ENCODE assay signal across 23 cellular contexts in genomic region chr14:93304771-93305170, GRCh38. TPM values are rescaled to one million over a fixed set of nuclear protein-coding genes. Genes with fewer than 3 reads are reported as not detected.
DNase-seq lines count a peak whose midpoint lies in the region; ATAC-seq and TF ChIP-seq lines count a peak whose summit lies in the region.
"Had no signal": no experiment of that assay in that cellular context is flagged by ENCODE, and none has a peak within 500 bp of the region (broad histone marks: within the 10 kb centered on the region; RNA-seq: fewer than 3 reads in every experiment).

No MANE protein-coding gene starts in this region.

- peaks cover 0 to 8% (median 0%) of the 10 kb centered on the region in 4 donors for H3K4me1 ChIP-seq in right lobe of liver

- H3K9me3 ChIP-seq in right lobe of liver = no peaks in the 10 kb centered on the region
- H3K9me3 ChIP-seq: body of pancreas, esophagus muscularis mucosa, sigmoid colon, suprapubic skin had no signal

- 85% methylated on average over 1 of the region's 1 CpG for WGBS in right lobe of liver (ENCODE audit: insufficient coverage, low coverage, low lambda C conversion rate, missing lambda C conversion rate)

- H3K4me3 ChIP-seq in AG10803 (ENCODE audit: low read length) = no peak overlapping the region
- H3K4me3 ChIP-seq in right lobe of liver = no peak overlapping the region
- H3K4me3 ChIP-seq: body of pancreas, esophagus muscularis mucosa, sigmoid colon, suprapubic skin had no signal

- no peaks in the 10 kb centered on the region for H3K36me3 ChIP-seq in right lobe of liver
- H3K36me3 ChIP-seq: esophagus muscularis mucosa, sigmoid colon, suprapubic skin had no signal

- no peak for TF ChIP-seq POLR2A in right lobe of liver (IDR thresholded peaks at IDR 0.05)

- no peak for TF ChIP-seq CTCF in AG10803 (conservative IDR thresholded peaks at IDR 0.05; ENCODE audit: low read length)
- TF ChIP-seq CTCF in right lobe of liver (IDR thresholded peaks at IDR 0.05) = no peak

- intact Hi-C loops in right lobe of liver (cut with DNase I) = no loop called here

- ATAC-seq in esophagus mucosa (peak; percentile 25), right lobe of liver (peak in 3 of 4 donors; percentile 41 to 62 (median 51))
- ATAC-seq: body of pancreas, PC-3 had no signal

- no peaks in the 10 kb centered on the region for H3K27me3 ChIP-seq in right lobe of liver
- H3K27me3 ChIP-seq: body of pancreas, esophagus muscularis mucosa, sigmoid colon, suprapubic skin had no signal

- DNase-seq in AG10803 (ENCODE audit: low read depth) (peak; percentile 53), NCI-H226 (peak; percentile 22), right lobe of liver (no peak), NCI-H1694 treated with DMSO at 0.1 percent for 48 hours (lab: John Stamatoyannopoulos, UW) (no peak), AML-193 (lab: John Stamatoyannopoulos, UW) (no peak)
- no peak for DNase-seq in activated CD4-positive, alpha-beta T cell treated with anti-CD3 and anti-CD28 coated beads for 1 hour
- no peak for DNase-seq in activated effector memory CD4-positive, alpha-beta T cell treated with Interleukin-2 at 50 U/mL for 16 hours
- DNase-seq: activated CD4-positive, alpha-beta T cell treated with anti-CD3 and anti-CD28 coated beads, Interleukin-2, amount 50 U/mL, for 1 hour; activated naive CD4-positive, alpha-beta T cell treated with anti-CD3 and anti-CD28 coated beads, Interleukin-2, amount 50 U/mL, for 16 hours; body of pancreas; left cardiac atrium; NCI-H1092 treated with DMSO at 0.1 percent for 48 hours; nucleus accumbens; PC-3; sigmoid colon; stimulated activated CD4-positive, alpha-beta T cell treated with anti-CD3 and anti-CD28 coated beads, Interleukin-4, amount 100 ng/mL, for 4 hours; stimulated activated CD8-positive, alpha-beta memory T cell treated with anti-CD3 and anti-CD28 coated beads, Interleukin-4, amount 100 ng/mL, for 48 hours had no signal

- no peak overlapping the region for H3K27ac ChIP-seq in right lobe of liver
- H3K27ac ChIP-seq: body of pancreas, esophagus muscularis mucosa, KMS-11, sigmoid colon, suprapubic skin had no signal

RNA-seq across cellular contexts. Expression of gene BTBD7, which starts 28.1 kb away (rescaled TPM):
- total RNA-seq in esophagus mucosa (26.6 TPM), right lobe of liver (10 to 100 TPM in 4 of 6 experiments, 1 to 10 TPM in 2; 8.1 to 14.3 (median 11.0) TPM)

RNA-seq across cellular contexts. Expression of gene COX8C, which starts 42.2 kb away (rescaled TPM):
- total RNA-seq in esophagus mucosa = not detected
- not detected for total RNA-seq in right lobe of liver
- total RNA-seq: body of pancreas, esophagus muscularis mucosa, H1, left cardiac atrium, PC-3, sigmoid colon, SK-MEL-5, suprapubic skin had no signal

Comparison
In these comparisons a context has a peak if more than half of its experiments do, and no peak if none do; other contexts are left out.
1. DNase-seq: peak in AG10803 (single experiment) and NCI-H226 (single experiment); none in right lobe of liver (0 of 3), NCI-H1694 treated with DMSO at 0.1 percent for 48 hours (single experiment), activated CD4-positive, alpha-beta T cell treated with anti-CD3 and anti-CD28 coated beads for 1 hour (single experiment), AML-193 (0 of 2) and activated effector memory CD4-positive, alpha-beta T cell treated with Interleukin-2 at 50 U/mL for 16 hours (single experiment).